ENCODE assay signal across 9 cellular contexts in the genomic region with DNA sequence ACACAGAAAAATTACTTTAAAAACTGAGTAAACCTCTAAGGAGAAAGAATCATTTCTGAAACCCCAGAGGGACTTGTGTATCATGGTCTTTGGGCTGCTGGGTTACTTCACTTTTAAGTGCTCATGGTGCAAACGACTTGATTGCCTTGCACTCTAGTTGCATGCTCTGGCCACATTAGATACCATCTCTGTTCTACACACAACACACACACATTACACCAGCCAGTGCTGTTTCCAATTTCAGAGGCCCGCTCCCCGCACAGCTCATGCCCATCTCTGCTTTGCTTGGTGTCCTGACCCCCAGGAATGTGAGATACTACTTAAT. TPM values are rescaled to one million over a fixed set of nuclear protein-coding genes. Genes with fewer than 3 reads are reported as not detected.
DNase-seq lines count a peak whose midpoint lies in the region; ATAC-seq, FAIRE-seq and TF ChIP-seq lines count a peak whose summit lies in the region.
"Had no signal": no experiment of that assay in that cellular context is flagged by ENCODE, and none has a peak within 500 bp of the region (broad histone marks: within the 10 kb centered on the region; RNA-seq: fewer than 3 reads in every experiment).

No MANE protein-coding gene starts in this region.

- no peak overlapping the region for H3K18ac ChIP-seq in mesenchymal stem cell (ENCODE audit: low read depth in 1 of 2, low read length in 2 of 2)

- no peak for DNase-seq in GM12892 (ENCODE audit: insufficient read length)
- DNase-seq in OCI-M1 (lab: John Stamatoyannopoulos, UW), result peak; percentile 83
- no peak for DNase-seq in mammary epithelial cell
- DNase-seq in mesenchymal stem cell, result no peak
- DNase-seq in upper lobe of right lung, result no peak
- no peak for DNase-seq in retina

- TF ChIP-seq POLR2A in GM12892 (IDR thresholded peaks at IDR 0.05; ENCODE audit: low read depth, low read length), result no peak

- dilution Hi-C loops in mammary epithelial cell (cut with HindIII; ENCODE audit: low sequenced_read_pairs), result no loop called here

- peaks cover 76% of the 10 kb centered on the region for H3K79me2 ChIP-seq in mammary epithelial cell (ENCODE audit: insufficient read depth, low read length)

- CTCF ChIA-PET in mammary epithelial cell (lab: Charles Lee; ENCODE audit: low non-redundant PET), result interaction anchor here (0.5 kb wide), 1 partner anchor 182 kb away, joined by 3 read pairs; no protein-coding TSS in a partner anchor

- H2BK120ac ChIP-seq in mesenchymal stem cell (ENCODE audit: low read depth, low read length), result no peak overlapping the region

- no peaks in the 10 kb centered on the region for H4K20me1 ChIP-seq in mammary epithelial cell (ENCODE audit: insufficient read depth, low read length)

- H2BK5ac ChIP-seq in mesenchymal stem cell (ENCODE audit: low read depth, low read length, poor library complexity, severe bottlenecking), result no peak overlapping the region

- peak; percentile 9 for FAIRE-seq in GM12892 (lab: Jason Lieb, UNC)
- FAIRE-seq: TTC549 had no signal

- no peak overlapping the region for H2AK5ac ChIP-seq in mesenchymal stem cell (ENCODE audit: low read length, severe bottlenecking)

- in situ Hi-C loops in mammary epithelial cell (cut with MboI; ENCODE audit: low sequenced_read_pairs in 2 of 2), result loop anchor here in 1 of 2 donors (10.0 kb wide), 1 partner anchor 180 kb away; no protein-coding TSS in a partner anchor

- peaks cover 3% of the 10 kb centered on the region for H3K36me3 ChIP-seq in mammary epithelial cell (ENCODE audit: insufficient read depth, low read length)
- H3K36me3 ChIP-seq in mesenchymal stem cell (ENCODE audit: control insufficient read depth in 1 of 2, insufficient read depth in 2 of 2, low read depth in 1 of 2, low read length in 2 of 2), result no peaks in the 10 kb centered on the region
- no peaks in the 10 kb centered on the region for H3K36me3 ChIP-seq in upper lobe of right lung

- H3K27me3 ChIP-seq in mammary epithelial cell (ENCODE audit: insufficient read depth, low read length) (no peaks in the 10 kb centered on the region), mesenchymal stem cell (ENCODE audit: control insufficient read depth in 1 of 2, insufficient read depth in 1 of 2, low read length in 2 of 2) (no peaks in the 10 kb centered on the region), upper lobe of right lung (no peaks in the 10 kb centered on the region)

- peaks cover 2% of the 10 kb centered on the region for H3K79me1 ChIP-seq in mesenchymal stem cell (replicated peaks; ENCODE audit: low read length, poor library complexity, severe bottlenecking)

- peak overlapping the region in 1 of 2 experiments; percentile 44 for H3K14ac ChIP-seq in mesenchymal stem cell (ENCODE audit: low read length in 2 of 2)

- no peak overlapping the region for H3K23ac ChIP-seq in mesenchymal stem cell (ENCODE audit: low read length in 2 of 2)

- H3K4me3 ChIP-seq in mammary epithelial cell (replicated peaks in 1 of 3; ENCODE audit: insufficient read depth in 1 of 3, low read depth in 2 of 3, low read length in 3 of 3) (peak overlapping the region; percentile 72 to 97 (median 96)), mesenchymal stem cell (ENCODE audit: insufficient read depth in 1 of 2, low read depth in 1 of 2, low read length in 2 of 2) (peak overlapping the region; percentile 94 to 98), upper lobe of right lung (peak overlapping the region; percentile 73)

- no peak overlapping the region for H4K8ac ChIP-seq in mesenchymal stem cell (ENCODE audit: low read length)

- H2BK15ac ChIP-seq in mesenchymal stem cell (ENCODE audit: low read depth, poor library complexity, severe bottlenecking), result no peak overlapping the region

- H3K4me2 ChIP-seq in mammary epithelial cell (ENCODE audit: insufficient read depth, low read depth, low read length) (peak overlapping the region; percentile 88), mesenchymal stem cell (ENCODE audit: low read length, poor library complexity, severe bottlenecking) (peak overlapping the region; percentile 50)

- H3K9ac ChIP-seq in mammary epithelial cell (ENCODE audit: insufficient read depth, low read length) (peak overlapping the region; percentile 69), mesenchymal stem cell (ENCODE audit: low read length) (peak overlapping the region; percentile 87)

- H3K9me3 ChIP-seq in mammary epithelial cell (replicated peaks; ENCODE audit: insufficient read depth, low read length), result no peaks in the 10 kb centered on the region
- H3K9me3 ChIP-seq in mesenchymal stem cell (ENCODE audit: control insufficient read depth, low read length), result no peaks in the 10 kb centered on the region
- H3K9me3 ChIP-seq in upper lobe of right lung, result no peaks in the 10 kb centered on the region

- TF ChIP-seq CTCF in mammary epithelial cell (conservative IDR thresholded peaks at IDR 0.05 in 1 of 2, IDR thresholded peaks at IDR 0.05 in 1 of 2; ENCODE audit: extremely low read depth in 1 of 2, insufficient read depth in 1 of 2, low read depth in 1 of 2, low read length in 2 of 2) (no peak), upper lobe of right lung (IDR thresholded peaks at IDR 0.05) (no peak)

- 0% methylated on average over 2 of the region's 3 CpGs for WGBS in mammary epithelial cell (ENCODE audit: low coverage, missing lambda C conversion rate)
- WGBS in mesenchymal stem cell, result 16% methylated on average over 3 of the region's 3 CpGs

- H3K4ac ChIP-seq in mesenchymal stem cell (ENCODE audit: low read depth in 1 of 2, low read length in 2 of 2), result no peak overlapping the region

- H3K27ac ChIP-seq in mammary epithelial cell (ENCODE audit: insufficient read depth, low read depth, low read length) (peak overlapping the region; percentile 47), mesenchymal stem cell (ENCODE audit: low read length, poor library complexity, severe bottlenecking) (peak overlapping the region; percentile 33), upper lobe of right lung (peak overlapping the region; percentile 92)

- H4K91ac ChIP-seq in mesenchymal stem cell (ENCODE audit: low read length), result peak overlapping the region; percentile 65

- H2AFZ ChIP-seq in mammary epithelial cell (ENCODE audit: low read depth, low read length) (peak overlapping the region; percentile 23), mesenchymal stem cell (ENCODE audit: low read depth, low read length) (no peak overlapping the region)

- intact Hi-C loops in mammary epithelial cell (cut with micrococcal nuclease) (loop anchor here (5.0 to 10.0 kb wide), 5 partner anchors 117 to 1248 kb away; no protein-coding TSS in a partner anchor), upper lobe of right lung (cut with DNase I) (no loop called here)

- H3K4me1 ChIP-seq in mammary epithelial cell (ENCODE audit: insufficient read depth, low read length) (peaks cover 26% of the 10 kb centered on the region), mesenchymal stem cell (ENCODE audit: control insufficient read depth, insufficient read depth, low read depth, low read length) (peaks cover 12% of the 10 kb centered on the region), upper lobe of right lung (peaks cover 17% of the 10 kb centered on the region)

- ATAC-seq in upper lobe of right lung (no peak), GM19395 (IDR thresholded peaks at IDR 0.05; ENCODE audit: unreplicated experiment) (no peak), HG02642 (IDR thresholded peaks at IDR 0.05; ENCODE audit: poor library complexity, unreplicated experiment) (no peak)

- BruUV-seq in mammary epithelial cell (replicated peaks; lab: Mats Ljungman, UMichigan), result no TSS peak

- peak overlapping the region in 1 of 2 experiments; percentile 12 for H2BK12ac ChIP-seq in mesenchymal stem cell (ENCODE audit: low read length in 2 of 2)

RNA-seq across cellular contexts. Expression of a gene that starts 2.1 kb away (rescaled TPM):
- 3.3 TPM for polyA plus RNA-seq in GM12892 (2012; ENCODE audit: missing spikeins)
- 10 to 100 TPM; 85.5 to 88.4 TPM for total RNA-seq in mammary epithelial cell
- 28.1 TPM for polyA plus RNA-seq in mammary epithelial cell
- 104 TPM for polyA minus RNA-seq in mammary epithelial cell
- polyA plus RNA-seq in mesenchymal stem cell (2013, experiment 1 of 2), result 51.4 TPM
- 52.2 TPM for polyA plus RNA-seq in mesenchymal stem cell (2013, experiment 2 of 2)
- total RNA-seq in upper lobe of right lung, result 48.0 TPM

Comparison
In these comparisons a context has a peak if more than half of its experiments do, and no peak if none do; other contexts are left out.
1. H3K27ac ChIP-seq: peak in every context shown above with its lines; median percentile 92 in upper lobe of right lung; 47 in mammary epithelial cell; 33 in mesenchymal stem cell.